23 cellular contexts compared by ENCODE assay signal in genomic region chr3:171813278-171813896, GRCh38. TPM values are rescaled to one million over a fixed set of nuclear protein-coding genes. Genes with fewer than 3 reads are reported as not detected.
DNase-seq lines count a peak whose midpoint lies in the region; ATAC-seq, FAIRE-seq and TF ChIP-seq lines count a peak whose summit lies in the region.
"Had no signal": no experiment of that assay in that cellular context is flagged by ENCODE, and none has a peak within 500 bp of the region (broad histone marks: within the 10 kb centered on the region; RNA-seq: fewer than 3 reads in every experiment).

No MANE protein-coding gene starts in this region.

- RAD21 ChIA-PET in GM12878 (lab: Charles Lee; ENCODE audit: unreplicated experiment) = interaction anchor here (1.0 to 5.6 kb wide), 12 partner anchors 9 to 199 kb away, joined by 3 to 117 read pairs (median 10); no protein-coding TSS in a partner anchor

- CTCF ChIA-PET in GM12878 (lab: Yijun Ruan, JAX) = interaction anchor here (1.0 to 5.6 kb wide), 12 partner anchors 9 to 199 kb away, joined by 3 to 110 read pairs (median 7); no protein-coding TSS in a partner anchor

- no peaks in the 10 kb centered on the region for H4K20me1 ChIP-seq in GM12878 (ENCODE audit: control insufficient read depth, insufficient read depth)

- no peak overlapping the region for H3K4me2 ChIP-seq in GM12878 (ENCODE audit: control insufficient read depth, insufficient read depth)
- H3K4me2 ChIP-seq: KMS-11 had no signal

- H3K27me3 Mint-ChIP-seq in CD14-positive monocyte (ENCODE audit: low read depth in 3 of 3) (no peaks in the 10 kb centered on the region), HFFc6 (ENCODE audit: insufficient read depth) (no peaks in the 10 kb centered on the region; the same call in 1 of the 2 replicates)

- ATAC-seq in GM12878 (no peak), HG02588 (IDR thresholded peaks at IDR 0.05; ENCODE audit: unreplicated experiment) (no peak), HG03460 (IDR thresholded peaks at IDR 0.05; ENCODE audit: unreplicated experiment) (no peak), HG03469 (IDR thresholded peaks at IDR 0.05; ENCODE audit: unreplicated experiment) (no peak)

- H3K27me3 ChIP-seq in GM12878 (replicated peaks in 1 of 2; ENCODE audit: control insufficient read depth in 2 of 2, insufficient read depth in 2 of 2, low read length in 1 of 2) (no peaks in the 10 kb centered on the region), neutrophil (no peaks in the 10 kb centered on the region)
- H3K27me3 ChIP-seq: heart right ventricle had no signal

- H3K9ac ChIP-seq in GM12878 (ENCODE audit: control insufficient read depth, insufficient read depth, low read length) = no peak overlapping the region
- H3K9ac ChIP-seq: KMS-11 had no signal

- POLR2A ChIA-PET in GM12878 (lab: Charles Lee) = interaction anchor here (0.6 to 4.0 kb wide), 15 partner anchors 9 to 292 kb away, joined by 3 to 40 read pairs (median 5); no protein-coding TSS in a partner anchor

- DNase-seq in CD14-positive monocyte (ENCODE audit: low spot score) (no peak), HFFc6 (no peak), GM12878 (ENCODE audit: low read depth, low spot score) (no peak)
- DNase-seq in stimulated activated CD4-positive, alpha-beta T cell treated with anti-CD3 and anti-CD28 coated beads, Interleukin-4, amount 100 ng/mL, for 1 hour = no peak
- DNase-seq: activated CD8-positive, alpha-beta memory T cell treated with anti-CD3 and anti-CD28 coated beads, Interleukin-2, amount 50 U/mL, for 48 hours; DMS53; effector CD4-positive, alpha-beta T cell; heart right ventricle; mesendoderm; NCI-H1105; NCI-H2171; NCI-H82; retina; RPMI8226 had no signal

- H3K27ac ChIP-seq in GM12878 (ENCODE audit: control insufficient read depth, insufficient read depth) = no peak overlapping the region
- H3K27ac ChIP-seq in neutrophil = peak overlapping the region; percentile 91
- H3K27ac ChIP-seq: KMS-11 had no signal

- 40% methylated on average over 3 of the region's 3 CpGs for WGBS in GM12878 (ENCODE audit: insufficient coverage, insufficient replicate concordance, low lambda C conversion rate, missing lambda C conversion rate)

- in situ Hi-C loops in GM12878 (cut with MboI) = no loop called here

- H3K4me3 Mint-ChIP-seq in CD14-positive monocyte (peak overlapping the region in 1 of 2 donors; percentile 39), HFFc6 (no peak overlapping the region)
- H3K4me3 Mint-ChIP-seq: T-cell had no signal

- H3K9me3 ChIP-seq in GM12878 (replicated peaks; ENCODE audit: control insufficient read depth, insufficient read depth, low read length) (no peaks in the 10 kb centered on the region), neutrophil (no peaks in the 10 kb centered on the region)

- H3K4me1 ChIP-seq in GM12878 (ENCODE audit: control insufficient read depth, insufficient read depth, low read length) (no peaks in the 10 kb centered on the region), neutrophil (ENCODE audit: control insufficient read depth in 1 of 2, insufficient read depth in 1 of 2, low read depth in 1 of 2, low read length in 1 of 2) (peaks cover 51 to 58% of the 10 kb centered on the region in 2 experiments)

- peak overlapping the region; percentile 97 to 100 (median 99) for H3K27ac Mint-ChIP-seq in CD14-positive monocyte
- H3K27ac Mint-ChIP-seq in HFFc6 = peak overlapping the region; percentile 27; the same call in 1 of the 2 replicates

- SMC1A ChIA-PET in GM12878 (lab: Charles Lee; ENCODE audit: uncharacterized antibody, unreplicated experiment) = interaction anchor here (1.0 to 5.4 kb wide), 12 partner anchors 9 to 335 kb away, joined by 3 to 54 read pairs (median 8); no protein-coding TSS in a partner anchor

- no peaks in the 10 kb centered on the region for H3K79me2 ChIP-seq in GM12878 (ENCODE audit: control insufficient read depth, insufficient read depth, low read length)

- no TSS peak for BruUV-seq in GM12878 (replicated peaks; lab: Mats Ljungman, UMichigan)

- no peak for TF ChIP-seq POLR2A in GM12878 (IDR thresholded peaks at IDR 0.05; ENCODE audit: low read depth, low read length)

- H3K36me3 ChIP-seq in GM12878 (ENCODE audit: control insufficient read depth in 2 of 2, insufficient read depth in 2 of 2, low read length in 1 of 2) = no peaks in the 10 kb centered on the region
- H3K36me3 ChIP-seq in neutrophil = no peaks in the 10 kb centered on the region
- H3K36me3 ChIP-seq: heart right ventricle had no signal

- H2AFZ ChIP-seq in GM12878 (ENCODE audit: control insufficient read depth, low read depth, low read length) = no peak overlapping the region

- peaks cover 46% of the 10 kb centered on the region for H3K4me1 Mint-ChIP-seq in CD14-positive monocyte
- H3K4me1 Mint-ChIP-seq in HFFc6 (ENCODE audit: low read depth) = peaks cover 57% of the 10 kb centered on the region

- TF ChIP-seq RAD21 in GM12878 (IDR thresholded peaks at IDR 0.05; ENCODE audit: insufficient read depth, low read depth, low read length) = no peak

- H3K4me3 ChIP-seq in GM12878 (no peak overlapping the region), neutrophil (ENCODE audit: low read depth in 1 of 2, low read length in 1 of 2) (no peak overlapping the region)
- H3K4me3 ChIP-seq: heart right ventricle had no signal

- TF ChIP-seq CTCF in CD14-positive monocyte (IDR thresholded peaks at IDR 0.05) = no peak
- no peak for TF ChIP-seq CTCF in HFFc6 (IDR thresholded peaks at IDR 0.05)
- no peak for TF ChIP-seq CTCF in GM12878 (IDR thresholded peaks at IDR 0.05 in 2 of 3, conservative IDR thresholded peaks at IDR 0.05 in 1 of 3; ENCODE audit: control insufficient read depth in 2 of 3, extremely low read depth in 1 of 3, insufficient read depth in 1 of 3, low read depth in 3 of 3, low read length in 3 of 3)
- no peak for TF ChIP-seq CTCF in neutrophil (IDR thresholded peaks at IDR 0.05)

- FAIRE-seq in GM12878 (lab: Jason Lieb, UNC) = no peak
- FAIRE-seq: islet of Langerhans had no signal

- intact Hi-C loops in CD14-positive monocyte (cut with micrococcal nuclease) (loop anchor here (5.0 kb wide), 1 partner anchor 36 kb away; no protein-coding TSS in a partner anchor), GM12878 (cut with micrococcal nuclease; ENCODE audit: unreplicated experiment) (no loop called here)

- no peak for TF ChIP-seq EP300 in GM12878 (IDR thresholded peaks at IDR 0.05; ENCODE audit: borderline replicate concordance in 1 of 2, control insufficient read depth in 1 of 2, low read depth in 2 of 2, low read length in 2 of 2)

- H3K36me3 Mint-ChIP-seq in CD14-positive monocyte (no peaks in the 10 kb centered on the region), HFFc6 (ENCODE audit: low read depth) (no peaks in the 10 kb centered on the region)
- H3K36me3 Mint-ChIP-seq: activated naive CD4-positive, alpha-beta T cell treated with anti-CD3 and anti-CD28 coated beads, Interleukin-2, amount 50 U/mL, for 72 hours; T-cell had no signal

- no peaks in the 10 kb centered on the region for H3K9me3 Mint-ChIP-seq in CD14-positive monocyte
- H3K9me3 Mint-ChIP-seq in HFFc6 = no peaks in the 10 kb centered on the region
- H3K9me3 Mint-ChIP-seq: activated naive CD4-positive, alpha-beta T cell treated with anti-CD3 and anti-CD28 coated beads, Interleukin-2, amount 50 U/mL, for 72 hours; T-cell had no signal

TF ChIP-seq in GM12878, 131 proteins besides CTCF, POLR2A, EP300 and RAD21 (continues in another document):
- no peak for TF ChIP-seq IKZF1 (conservative IDR thresholded peaks at IDR 0.05)
- no peak for TF ChIP-seq CHD2 (IDR thresholded peaks at IDR 0.05; ENCODE audit: borderline replicate concordance, low read depth, low read length)

RNA-seq across cellular contexts. Expression of gene PLD1, which starts 3.1 kb away (rescaled TPM):
- polyA plus RNA-seq in CD14-positive monocyte (1 to 10 TPM; 5.1 to 5.8 TPM), GM12878 (2011; rRNA removed) (108 and 130 TPM in 2 replicates), GM12878 (2014; fragmentation: Illumina TruSeq; extraction: Trizol) (3.4 and 6.5 TPM in 2 replicates), GM12878 (2014; fragmentation: Nextera tagmentation; extraction: Ambion mirVana) (1 to 10 TPM; 3.1 to 3.4 TPM), GM12878 (2014; rRNA removed) (2.4 and 2.9 TPM in 2 replicates), GM12878 (2016; fragmentation: Nextera tagmentation; extraction: Ambion mirVana) (1 to 10 TPM; 4.3 to 5.8 TPM)
- 1 to 10 TPM; 4.1 to 6.0 (median 5.3) TPM for total RNA-seq in HFFc6 (2021; fragmentation: NEBNext Ultra II Directional; extraction: Animal tissue kit (Norgen Biotek cat#: 25700))
- total RNA-seq in GM12878 (2013; cell fraction: nucleolus; rRNA removed) = 526 and 546 TPM in 2 replicates
- total RNA-seq in GM12878 (2014; rRNA removed) (3.2 and 4.4 TPM in 2 replicates), GM12878 (2014; rRNA removed; fragmentation: Illumina TruSeq; extraction: Trizol) (3.8 and 5.1 TPM in 2 replicates), GM12878 (2021) (7.5 and 7.8 TPM in 2 replicates)
- 2.0 TPM for polyA plus RNA-seq in GM12878 (2011; ENCODE audit: low read depth)
- polyA plus RNA-seq in GM12878 (2011; cell fraction: cytosol; rRNA removed) = 53.4 and 59.3 TPM in 2 replicates
- polyA plus RNA-seq in GM12878 (2011; cell fraction: nucleus; rRNA removed) = 108 and 131 TPM in 2 replicates
- polyA plus RNA-seq in GM12878 (2012) = 1.2 and 2.7 TPM in 2 replicates
- 228 and 285 TPM in 2 replicates for polyA minus RNA-seq in GM12878 (2011; rRNA and poly(A)+ RNA removed)
- 42.9 and 75.5 TPM in 2 replicates for polyA minus RNA-seq in GM12878 (2011; cell fraction: cytosol; rRNA and poly(A)+ RNA removed)
- 205 and 292 TPM in 2 replicates for polyA minus RNA-seq in GM12878 (2011; cell fraction: nucleus; rRNA and poly(A)+ RNA removed)

RNA-seq across cellular contexts. Expression of gene TMEM212, which starts 29.8 kb away (rescaled TPM):
- not detected for polyA plus RNA-seq in CD14-positive monocyte
- total RNA-seq in HFFc6 (2021; fragmentation: NEBNext Ultra II Directional; extraction: Animal tissue kit (Norgen Biotek cat#: 25700)) = not detected
- total RNA-seq in GM12878 (2013; cell fraction: nucleolus; rRNA removed) = not detected in 2 replicates
- not detected in 2 replicates for total RNA-seq in GM12878 (2014; rRNA removed)
- not detected in 2 replicates for total RNA-seq in GM12878 (2014; rRNA removed; fragmentation: Illumina TruSeq; extraction: Trizol)
- not detected in 2 replicates for total RNA-seq in GM12878 (2021)
- not detected for polyA plus RNA-seq in GM12878 (2011; ENCODE audit: low read depth)
- 0.35 TPM in 1 of 2 replicates, not detected in the other for polyA plus RNA-seq in GM12878 (2011; rRNA removed)
- not detected in 2 replicates for polyA plus RNA-seq in GM12878 (2011; cell fraction: cytosol; rRNA removed)
- not detected in 2 replicates for polyA plus RNA-seq in GM12878 (2011; cell fraction: nucleus; rRNA removed)
- polyA plus RNA-seq in GM12878 (2012) = not detected in 2 replicates
- polyA plus RNA-seq in GM12878 (2014; fragmentation: Illumina TruSeq; extraction: Trizol) = not detected in 2 replicates
- polyA plus RNA-seq in GM12878 (2014; fragmentation: Nextera tagmentation; extraction: Ambion mirVana) = not detected
- polyA plus RNA-seq in GM12878 (2014; rRNA removed) = not detected in 2 replicates
- polyA plus RNA-seq in GM12878 (2016; fragmentation: Nextera tagmentation; extraction: Ambion mirVana) = not detected
- not detected in 2 replicates for polyA minus RNA-seq in GM12878 (2011; rRNA and poly(A)+ RNA removed)
- not detected in 2 replicates for polyA minus RNA-seq in GM12878 (2011; cell fraction: cytosol; rRNA and poly(A)+ RNA removed)
- polyA minus RNA-seq in GM12878 (2011; cell fraction: nucleus; rRNA and poly(A)+ RNA removed) = not detected in 2 replicates
- total RNA-seq: activated naive CD4-positive, alpha-beta T cell treated with anti-CD3 and anti-CD28 coated beads, Interleukin-2, amount 50 U/mL, for 72 hours; heart right ventricle; T-cell; temporal lobe had no signal
- polyA plus RNA-seq: heart right ventricle had no signal
